ENCODE assay signal across 8 cellular contexts in genomic region chr16:87854053-87854906, GRCh38. TPM values are rescaled to one million over a fixed set of nuclear protein-coding genes. Genes with fewer than 3 reads are reported as not detected.
DNase-seq lines count a peak whose midpoint lies in the region; ATAC-seq and TF ChIP-seq lines count a peak whose summit lies in the region.

No MANE protein-coding gene starts in this region.

- WGBS in urinary bladder: 59% methylated on average over 21 of the region's 21 CpGs

- peak overlapping the region; percentile 60 for H3K4me3 Mint-ChIP-seq in activated naive CD4-positive, alpha-beta T cell treated with anti-CD3 and anti-CD28 coated beads for 36 hours
- peak overlapping the region; percentile 33; the same call in 1 of the 2 replicates for H3K4me3 Mint-ChIP-seq in WTC11

- ATAC-seq in WTC11 (no peak), HG02884 (IDR thresholded peaks at IDR 0.05; ENCODE audit: unreplicated experiment) (no peak)

- POLR2A ChIA-PET in WTC11 (lab: Charles Lee): interaction anchor here (0.8 to 1.1 kb wide), 4 partner anchors 13 to 466 kb away, joined by 3 read pairs; no protein-coding TSS in a partner anchor

- H3K4me3 ChIP-seq in urinary bladder (ENCODE audit: low read depth, low read length): no peak overlapping the region

- H3K27me3 Mint-ChIP-seq in activated naive CD4-positive, alpha-beta T cell treated with anti-CD3 and anti-CD28 coated beads for 36 hours (ENCODE audit: low read depth): no peaks in the 10 kb centered on the region
- no peaks in the 10 kb centered on the region for H3K27me3 Mint-ChIP-seq in WTC11 (ENCODE audit: low read depth)

- peaks cover 75% of the 10 kb centered on the region for H3K4me1 Mint-ChIP-seq in activated naive CD4-positive, alpha-beta T cell treated with anti-CD3 and anti-CD28 coated beads for 36 hours (ENCODE audit: low read depth)
- peaks cover 38% of the 10 kb centered on the region for H3K4me1 Mint-ChIP-seq in WTC11

- no peak for DNase-seq in activated naive CD4-positive, alpha-beta T cell treated with anti-CD3 and anti-CD28 coated beads for 36 hours
- no peak for DNase-seq in activated naive CD4-positive, alpha-beta T cell treated with anti-CD3 and anti-CD28 coated beads, Interleukin-2, amount 50 U/mL, for 16 hours
- DNase-seq in WTC11 (ENCODE audit: low spot score): no peak
- DNase-seq in kidney tubule cell (ENCODE audit: low spot score): peak; percentile 39
- no peak for DNase-seq in posterior vena cava (ENCODE audit: low spot score)
- DNase-seq in hippocampal formation (lab: John Stamatoyannopoulos, UW): no peak

- no peaks in the 10 kb centered on the region for H3K9me3 Mint-ChIP-seq in activated naive CD4-positive, alpha-beta T cell treated with anti-CD3 and anti-CD28 coated beads for 36 hours
- no peaks in the 10 kb centered on the region for H3K9me3 Mint-ChIP-seq in WTC11

- no peaks in the 10 kb centered on the region for H3K4me1 ChIP-seq in urinary bladder (ENCODE audit: insufficient read depth)

- peak overlapping the region; percentile 90 for H3K27ac Mint-ChIP-seq in activated naive CD4-positive, alpha-beta T cell treated with anti-CD3 and anti-CD28 coated beads for 36 hours
- peak overlapping the region; percentile 93 for H3K27ac Mint-ChIP-seq in WTC11

- H3K27ac ChIP-seq in urinary bladder (ENCODE audit: low read depth): peak overlapping the region; percentile 70

- intact Hi-C loops in activated naive CD4-positive, alpha-beta T cell treated with anti-CD3 and anti-CD28 coated beads for 36 hours (cut with micrococcal nuclease): no loop called here
- intact Hi-C loops in posterior vena cava (cut with DNase I): loop anchor here in 1 of 2 donors (5.0 kb wide), 1 partner anchor 77 kb away; no protein-coding TSS in a partner anchor

- H3K36me3 ChIP-seq in urinary bladder (ENCODE audit: insufficient read depth): no peaks in the 10 kb centered on the region

- CTCF ChIA-PET in activated naive CD4-positive, alpha-beta T cell treated with anti-CD3 and anti-CD28 coated beads for 36 hours (lab: Charles Lee): interaction anchor here (1.0 to 2.7 kb wide), 3 partner anchors 17 to 76 kb away, joined by 3 to 12 read pairs (median 3); no protein-coding TSS in a partner anchor
- CTCF ChIA-PET in WTC11 (lab: Charles Lee): interaction anchor here (0.6 to 10.4 kb wide), 5 partner anchors 16 to 75 kb away, joined by 3 to 234 read pairs (median 6); partner anchors contain the start of gene SLC7A5

- TF ChIP-seq CTCF in WTC11 (IDR thresholded peaks at IDR 0.05): no peak

- peaks cover 72% of the 10 kb centered on the region for H3K36me3 Mint-ChIP-seq in activated naive CD4-positive, alpha-beta T cell treated with anti-CD3 and anti-CD28 coated beads for 36 hours (ENCODE audit: low read depth)
- H3K36me3 Mint-ChIP-seq in WTC11: peaks cover 9% of the 10 kb centered on the region; the same call in 1 of the 2 replicates

TF ChIP-seq in WTC11, 78 proteins besides CTCF, POLR2A, EP300 and RAD21:
- TF ChIP-seq, protein P1, sequence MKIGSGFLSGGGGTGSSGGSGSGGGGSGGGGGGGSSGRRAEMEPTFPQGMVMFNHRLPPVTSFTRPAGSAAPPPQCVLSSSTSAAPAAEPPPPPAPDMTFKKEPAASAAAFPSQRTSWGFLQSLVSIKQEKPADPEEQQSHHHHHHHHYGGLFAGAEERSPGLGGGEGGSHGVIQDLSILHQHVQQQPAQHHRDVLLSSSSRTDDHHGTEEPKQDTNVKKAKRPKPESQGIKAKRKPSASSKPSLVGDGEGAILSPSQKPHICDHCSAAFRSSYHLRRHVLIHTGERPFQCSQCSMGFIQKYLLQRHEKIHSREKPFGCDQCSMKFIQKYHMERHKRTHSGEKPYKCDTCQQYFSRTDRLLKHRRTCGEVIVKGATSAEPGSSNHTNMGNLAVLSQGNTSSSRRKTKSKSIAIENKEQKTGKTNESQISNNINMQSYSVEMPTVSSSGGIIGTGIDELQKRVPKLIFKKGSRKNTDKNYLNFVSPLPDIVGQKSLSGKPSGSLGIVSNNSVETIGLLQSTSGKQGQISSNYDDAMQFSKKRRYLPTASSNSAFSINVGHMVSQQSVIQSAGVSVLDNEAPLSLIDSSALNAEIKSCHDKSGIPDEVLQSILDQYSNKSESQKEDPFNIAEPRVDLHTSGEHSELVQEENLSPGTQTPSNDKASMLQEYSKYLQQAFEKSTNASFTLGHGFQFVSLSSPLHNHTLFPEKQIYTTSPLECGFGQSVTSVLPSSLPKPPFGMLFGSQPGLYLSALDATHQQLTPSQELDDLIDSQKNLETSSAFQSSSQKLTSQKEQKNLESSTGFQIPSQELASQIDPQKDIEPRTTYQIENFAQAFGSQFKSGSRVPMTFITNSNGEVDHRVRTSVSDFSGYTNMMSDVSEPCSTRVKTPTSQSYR (CRISPR knock-in tag; IDR thresholded peaks at IDR 0.05): no peak
- TF ChIP-seq ELF4 (CRISPR knock-in tag; IDR thresholded peaks at IDR 0.05; ENCODE audit: low read depth) (no peak), ZMAT4 (CRISPR knock-in tag; IDR thresholded peaks at IDR 0.05) (no peak)

RNA-seq across cellular contexts. Expression of gene SLC7A5, which starts 15.0 kb away (rescaled TPM):
- 100 to 1,000 TPM; 343 to 346 TPM for total RNA-seq in activated naive CD4-positive, alpha-beta T cell treated with anti-CD3 and anti-CD28 coated beads for 36 hours
- total RNA-seq in WTC11 (2021): 105 to 197 TPM (median 107 TPM) in 3 replicates
- total RNA-seq in urinary bladder: 3.2 TPM
- 27.3 TPM for polyA plus RNA-seq in urinary bladder
- total RNA-seq in posterior vena cava: 10 to 100 TPM; 13.6 to 17.7 TPM
